Comparison of ENCODE assay signal across 28 cellular contexts in genomic region chr2:190726255-190726654, GRCh38.
"Had no signal": no experiment of that assay in that cellular context is flagged by ENCODE, and none has a peak within 500 bp of the region (broad histone marks: within the 10 kb centered on the region; RNA-seq: fewer than 3 reads in every experiment).

No MANE protein-coding gene starts in this region.

- H3K4me2 ChIP-seq: smooth muscle cell had no signal

- H3K36me3 ChIP-seq: colonic mucosa, esophagus muscularis mucosa, left lung, neutrophil, pancreas, right lobe of liver, suprapubic skin, transverse colon, upper lobe of right lung, uterus had no signal

- H3K4me1 ChIP-seq: colonic mucosa, left lung, pancreas, right lobe of liver, transverse colon, upper lobe of right lung, uterus had no signal

- H3K27ac ChIP-seq: colonic mucosa, epithelial cell of prostate, esophagus muscularis mucosa, left lung, neutrophil, pancreas, right lobe of liver, suprapubic skin, transverse colon, upper lobe of right lung, uterus had no signal

- ATAC-seq: left cardiac atrium; left lung; mucosa of descending colon; natural killer cell treated with Interleukin-12 subunit alpha and Interleukin-12 subunit beta and Interleukin-15 and Interleukin-18, amount 100 ng/mL, for 72 hours; pancreas; right lobe of liver; stimulated activated naive CD8-positive, alpha-beta T cell treated with anti-CD3 and anti-CD28 coated beads, Interleukin-15, amount 100 ng/mL, for 72 hours; upper lobe of right lung had no signal

- H3K4me3 ChIP-seq: colonic mucosa, esophagus muscularis mucosa, left lung, mucosa of descending colon, pancreas, right lobe of liver, smooth muscle cell, suprapubic skin, transverse colon, upper lobe of right lung, uterus had no signal

- FAIRE-seq: frontal cortex, kidney, pancreas had no signal

- H3K27me3 ChIP-seq: colonic mucosa, esophagus muscularis mucosa, left lung, neutrophil, pancreas, right lobe of liver, suprapubic skin, transverse colon, upper lobe of right lung, uterus had no signal

- DNase-seq: colonic mucosa; effector CD8-positive, alpha-beta T cell; endodermal cell; head of caudate nucleus; kidney; left cardiac atrium; left lung; mesenchymal stem cell; mucosa of descending colon; naive B cell; pancreas; right lobe of liver; stimulated activated CD4-positive, alpha-beta T cell treated with anti-CD3 and anti-CD28 coated beads, Interleukin-12 subunit alpha, Interleukin-12 subunit beta, amount 100 ng/mL, for 4 hours; stimulated activated CD4-positive, alpha-beta T cell treated with anti-CD3 and anti-CD28 coated beads, Interleukin-1b, Interleukin-23, amount 100 ng/mL, for 48 hours; stimulated activated CD4-positive, alpha-beta T cell treated with anti-CD3 and anti-CD28 coated beads, Interleukin-4, amount 100 ng/mL, for 1 hour; stimulated activated CD8-positive, alpha-beta memory T cell treated with anti-CD3 and anti-CD28 coated beads, Interleukin-4, amount 100 ng/mL, for 48 hours; stimulated activated naive CD4-positive, alpha-beta T cell; stimulated activated naive CD8-positive, alpha-beta T cell treated with anti-CD3 and anti-CD28 coated beads, Interleukin-15, amount 100 ng/mL, for 72 hours; transverse colon; upper lobe of right lung; uterus had no signal

- H3K9me3 ChIP-seq: colonic mucosa, esophagus muscularis mucosa, left lung, mucosa of descending colon, neutrophil, pancreas, right lobe of liver, suprapubic skin, transverse colon, upper lobe of right lung, uterus had no signal
